ENCODE assay signal across 17 cellular contexts in genomic region chr3:156434921-156435320, GRCh38.
DNase-seq lines count a peak whose midpoint lies in the region; ATAC-seq, FAIRE-seq and TF ChIP-seq lines count a peak whose summit lies in the region.
"Had no signal": no experiment of that assay in that cellular context is flagged by ENCODE, and none has a peak within 500 bp of the region (broad histone marks: within the 10 kb centered on the region; RNA-seq: fewer than 3 reads in every experiment).

No MANE protein-coding gene starts in this region.

- peaks cover 4% of the 10 kb centered on the region for H3K27me3 Mint-ChIP-seq in nephron progenitor cell (ENCODE audit: low read depth, poor library complexity)

- H4K20me1 ChIP-seq in mammary epithelial cell (ENCODE audit: insufficient read depth, low read length) (no peaks in the 10 kb centered on the region), keratinocyte (ENCODE audit: control insufficient read depth, extremely low read depth, insufficient read depth, low read length) (no peaks in the 10 kb centered on the region)

- TF ChIP-seq CTCF in mammary epithelial cell (conservative IDR thresholded peaks at IDR 0.05 in 1 of 2, IDR thresholded peaks at IDR 0.05 in 1 of 2; ENCODE audit: extremely low read depth in 1 of 2, insufficient read depth in 1 of 2, low read depth in 1 of 2, low read length in 2 of 2) (no peak), epithelial cell of esophagus (IDR thresholded peaks at IDR 0.05; ENCODE audit: insufficient read depth, low read depth, low read length, missing control alignments) (no peak), keratinocyte (optimal IDR thresholded peaks at IDR 0.05 in 1 of 3, IDR thresholded peaks at IDR 0.05 in 1 of 3, conservative IDR thresholded peaks at IDR 0.05 in 1 of 3; ENCODE audit: extremely low read depth in 1 of 3, insufficient read depth in 2 of 3, low read length in 3 of 3) (no peak), nephron progenitor cell (IDR thresholded peaks at IDR 0.05) (no peak)

- no peaks in the 10 kb centered on the region for H3K36me3 ChIP-seq in mammary epithelial cell (ENCODE audit: insufficient read depth, low read length)
- H3K36me3 ChIP-seq in keratinocyte (ENCODE audit: control insufficient read depth in 2 of 2, extremely low read depth in 1 of 2, insufficient read depth in 2 of 2, low read length in 2 of 2), result no peaks in the 10 kb centered on the region

- no peaks in the 10 kb centered on the region for H3K36me3 Mint-ChIP-seq in nephron progenitor cell (ENCODE audit: low read depth)
- H3K36me3 Mint-ChIP-seq: CD4-positive, alpha-beta memory T cell had no signal

- H3K4me2 ChIP-seq in mammary epithelial cell (ENCODE audit: insufficient read depth, low read depth, low read length) (no peak overlapping the region), keratinocyte (ENCODE audit: control insufficient read depth, extremely low read depth, insufficient read depth, low read depth, low read length) (peak overlapping the region; percentile 29)

- ATAC-seq in HG03139 (IDR thresholded peaks at IDR 0.05; ENCODE audit: unreplicated experiment), result no peak

- FAIRE-seq in keratinocyte (lab: Jason Lieb, UNC), result peak; percentile 59
- FAIRE-seq in urothelium cell line (lab: Jason Lieb, UNC), result no peak
- FAIRE-seq: G401.6, GM12892, H1 had no signal

- peaks cover 20% of the 10 kb centered on the region for H3K4me1 Mint-ChIP-seq in nephron progenitor cell

- H3K9ac ChIP-seq in mammary epithelial cell (ENCODE audit: insufficient read depth, low read length), result no peak overlapping the region
- H3K9ac ChIP-seq in keratinocyte (ENCODE audit: control insufficient read depth, extremely low read depth, insufficient read depth, low read length), result no peak overlapping the region

- no peak overlapping the region for H3K4me3 Mint-ChIP-seq in nephron progenitor cell
- H3K4me3 Mint-ChIP-seq: CD4-positive, alpha-beta memory T cell had no signal

- H3K9me3 ChIP-seq in mammary epithelial cell (replicated peaks; ENCODE audit: insufficient read depth, low read length) (no peaks in the 10 kb centered on the region), keratinocyte (ENCODE audit: control insufficient read depth, low read depth, low read length) (no peaks in the 10 kb centered on the region)
- H3K9me3 ChIP-seq: Caco-2 had no signal

- in situ Hi-C loops in mammary epithelial cell (cut with MboI; ENCODE audit: low sequenced_read_pairs in 2 of 2), result no loop called here

- peaks cover 7% of the 10 kb centered on the region for H3K9me3 Mint-ChIP-seq in nephron progenitor cell

- H2AFZ ChIP-seq in mammary epithelial cell (ENCODE audit: low read depth, low read length) (no peak overlapping the region), keratinocyte (ENCODE audit: control insufficient read depth, low read length) (peak overlapping the region; percentile 50)

- no peak overlapping the region for H3K27ac Mint-ChIP-seq in nephron progenitor cell

- CTCF ChIA-PET in mammary epithelial cell (lab: Charles Lee; ENCODE audit: low non-redundant PET), result no interaction called here

- dilution Hi-C loops in mammary epithelial cell (cut with HindIII; ENCODE audit: low sequenced_read_pairs), result no loop called here
- dilution Hi-C loops in keratinocyte (cut with MboI; ENCODE audit: extremely low pct_ligation_motif_present, low sequenced_read_pairs), result no loop called here

- BruUV-seq in mammary epithelial cell (replicated peaks; lab: Mats Ljungman, UMichigan), result no TSS peak

- H3K4me3 ChIP-seq in mammary epithelial cell (replicated peaks in 1 of 3; ENCODE audit: insufficient read depth in 1 of 3, low read depth in 2 of 3, low read length in 3 of 3) (no peak overlapping the region), epithelial cell of esophagus (ENCODE audit: low read length) (no peak overlapping the region), keratinocyte (ENCODE audit: control insufficient read depth in 2 of 3, extremely low read depth in 1 of 3, insufficient read depth in 2 of 3, low read depth in 1 of 3, low read length in 3 of 3) (no peak overlapping the region)

- DNase-seq in NCI-H226 (peak; percentile 48), mammary epithelial cell (peak; percentile 72), epithelial cell of esophagus (ENCODE audit: low read depth) (peak; percentile 70), keratinocyte (ENCODE audit: low read depth, low spot score) (no peak), urothelium cell line (ENCODE audit: low spot score) (no peak), nephron progenitor cell (no peak)
- DNase-seq: C1 segment of cervical spinal cord; Caco-2; CD4-positive, alpha-beta memory T cell; DMS153; DND-41; H7; HCEC 1CT had no signal

- H3K79me2 ChIP-seq in mammary epithelial cell (ENCODE audit: insufficient read depth, low read length) (no peaks in the 10 kb centered on the region), keratinocyte (ENCODE audit: control insufficient read depth, insufficient read depth, low read length) (no peaks in the 10 kb centered on the region)

- WGBS in mammary epithelial cell (ENCODE audit: low coverage, missing lambda C conversion rate), result 50% methylated on average over 3 of the region's 3 CpGs

- H3K4me1 ChIP-seq in mammary epithelial cell (ENCODE audit: insufficient read depth, low read length) (peaks cover 23% of the 10 kb centered on the region), keratinocyte (ENCODE audit: control insufficient read depth, extremely low read depth, insufficient read depth, low read length) (peaks cover 57% of the 10 kb centered on the region)
- H3K4me1 ChIP-seq: Caco-2 had no signal

- H3K9me1 ChIP-seq in keratinocyte (ENCODE audit: control insufficient read depth, extremely low read depth, insufficient read depth, low read length), result no peaks in the 10 kb centered on the region

- intact Hi-C loops in mammary epithelial cell (cut with micrococcal nuclease), result no loop called here

- H3K27ac ChIP-seq in mammary epithelial cell (ENCODE audit: insufficient read depth, low read depth, low read length) (no peak overlapping the region), keratinocyte (ENCODE audit: control insufficient read depth, insufficient read depth, low read length) (peak overlapping the region; percentile 42)

- H3K27me3 ChIP-seq in mammary epithelial cell (ENCODE audit: insufficient read depth, low read length), result no peaks in the 10 kb centered on the region
- no peaks in the 10 kb centered on the region for H3K27me3 ChIP-seq in keratinocyte (ENCODE audit: control insufficient read depth, extremely low read depth, insufficient read depth, low read length)

Comparison
In these comparisons a context has a peak if more than half of its experiments do, and no peak if none do; other contexts are left out.
1. DNase-seq: peak in NCI-H226 (single experiment), mammary epithelial cell (single experiment) and epithelial cell of esophagus (single experiment); none in keratinocyte (single experiment), urothelium cell line (single experiment) and nephron progenitor cell (single experiment).